8 cellular contexts compared by ENCODE assay signal in the genomic region with DNA sequence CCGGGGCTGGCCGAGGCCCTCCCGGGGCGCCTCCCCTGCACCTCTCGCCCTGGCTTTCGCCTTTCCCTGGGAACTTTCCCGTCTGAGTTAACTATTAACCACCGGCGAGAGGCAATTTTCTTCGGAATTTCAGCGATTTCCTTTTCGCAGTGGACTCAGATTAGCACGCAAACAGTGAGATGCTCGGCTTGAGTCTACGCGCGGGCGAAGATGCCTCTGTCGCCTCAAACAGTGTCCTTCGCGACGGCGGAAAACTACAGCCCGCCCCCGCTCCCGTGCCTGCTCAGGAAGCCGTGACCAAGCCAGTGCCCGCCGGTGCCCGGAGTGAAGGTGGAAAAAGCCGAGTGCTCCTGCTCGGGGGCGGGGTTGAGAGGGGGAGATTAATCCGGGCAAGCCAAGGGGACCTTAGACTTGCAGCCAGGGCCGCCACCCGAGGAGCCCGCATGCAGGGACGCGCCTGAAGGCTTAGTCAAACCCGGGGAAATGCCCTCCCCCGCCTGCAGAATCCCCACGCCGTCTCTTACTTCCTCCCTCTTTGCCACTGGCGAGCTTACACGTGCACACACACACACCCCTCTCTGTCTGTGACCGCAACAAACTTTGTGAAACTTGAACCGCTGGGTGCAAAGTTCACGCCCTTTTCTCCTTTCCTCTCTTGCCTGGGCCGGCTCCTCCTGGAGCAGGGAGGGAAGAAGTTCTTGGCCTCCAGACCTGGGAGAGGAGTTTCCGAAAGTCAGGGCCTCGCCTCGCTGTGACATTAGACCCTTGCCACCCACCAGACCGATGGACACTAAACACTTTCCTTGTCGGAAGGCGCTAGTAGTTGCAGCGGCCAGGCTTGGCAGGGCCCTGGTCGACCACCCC. TPM values are rescaled to one million over a fixed set of nuclear protein-coding genes. Genes with fewer than 3 reads are reported as not detected.
DNase-seq lines count a peak whose midpoint lies in the region; ATAC-seq, FAIRE-seq and TF ChIP-seq lines count a peak whose summit lies in the region.

No MANE protein-coding gene starts in this region.

- intact Hi-C loops in activated CD4-positive, alpha-beta T cell treated with anti-CD3 and anti-CD28 coated beads, Interleukin-2, amount 10 ng/mL, durations not matched to agents 24 days and 14 days (cut with micrococcal nuclease): no loop called here
- intact Hi-C loops in kidney (cut with DNase I): no loop called here
- intact Hi-C loops in testis (cut with DNase I; ENCODE audit: low total_unique reads): no loop called here

- no peak for TF ChIP-seq CTCF in kidney (IDR thresholded peaks at IDR 0.05; ENCODE audit: borderline replicate concordance, extremely low read depth, insufficient read depth)
- TF ChIP-seq CTCF in testis (IDR thresholded peaks at IDR 0.05): no peak

- H3K36me3 Mint-ChIP-seq in activated naive CD4-positive, alpha-beta T cell treated with anti-CD3 and anti-CD28 coated beads, Interleukin-2, amount 50 U/mL, for 24 hours: no peaks in the 10 kb centered on the region
- peaks cover 3% of the 10 kb centered on the region for H3K36me3 Mint-ChIP-seq in activated CD4-positive, alpha-beta T cell treated with anti-CD3 and anti-CD28 coated beads, Interleukin-2, amount 10 ng/mL, durations not matched to agents 24 days and 14 days (ENCODE audit: low read depth)

- peaks cover 65% of the 10 kb centered on the region for H3K27me3 Mint-ChIP-seq in activated naive CD4-positive, alpha-beta T cell treated with anti-CD3 and anti-CD28 coated beads, Interleukin-2, amount 50 U/mL, for 24 hours
- peaks cover 88% of the 10 kb centered on the region for H3K27me3 Mint-ChIP-seq in activated CD4-positive, alpha-beta T cell treated with anti-CD3 and anti-CD28 coated beads, Interleukin-2, amount 10 ng/mL, durations not matched to agents 24 days and 14 days

- H3K4me1 ChIP-seq in kidney (ENCODE audit: control insufficient read depth in 1 of 2, insufficient read depth in 1 of 2, low read depth in 1 of 2, low read length in 2 of 2) (peaks cover 29 to 42% of the 10 kb centered on the region in 2 donors), testis (peaks cover 21% of the 10 kb centered on the region)

- no peaks in the 10 kb centered on the region for H3K27me3 ChIP-seq in testis

- peak overlapping the region; percentile 46 to 49 for H3K9ac ChIP-seq in kidney (ENCODE audit: low read length in 2 of 2)

- TF ChIP-seq POLR2A in testis (IDR thresholded peaks at IDR 0.05): no peak

- 2 to 10% methylated on average over 32 to 57 of the region's 57 CpGs for WGBS in testis, 2 donors

- H3K4me3 ChIP-seq in kidney (ENCODE audit: low read length in 2 of 2) (peak overlapping the region; percentile 51 to 58), testis (peak overlapping the region in 1 of 2 donors; percentile 35)

- H3K27ac Mint-ChIP-seq in activated naive CD4-positive, alpha-beta T cell treated with anti-CD3 and anti-CD28 coated beads, Interleukin-2, amount 50 U/mL, for 24 hours: no peak overlapping the region
- peak overlapping the region; percentile 56 for H3K27ac Mint-ChIP-seq in activated CD4-positive, alpha-beta T cell treated with anti-CD3 and anti-CD28 coated beads, Interleukin-2, amount 10 ng/mL, durations not matched to agents 24 days and 14 days

- peak; percentile 52 for ATAC-seq in HG03045 (IDR thresholded peaks at IDR 0.05; ENCODE audit: unreplicated experiment)
- no peak for ATAC-seq in HG03025 (IDR thresholded peaks at IDR 0.05; ENCODE audit: low FRiP score, unreplicated experiment)

- FAIRE-seq in kidney (lab: Jason Lieb, UNC): no peak

- H3K27ac ChIP-seq in kidney (ENCODE audit: low read depth in 2 of 2, low read length in 2 of 2): peak overlapping the region; percentile 96 to 98
- no peak overlapping the region for H3K27ac ChIP-seq in testis

- peaks cover 38% of the 10 kb centered on the region for H3K4me1 Mint-ChIP-seq in activated naive CD4-positive, alpha-beta T cell treated with anti-CD3 and anti-CD28 coated beads, Interleukin-2, amount 50 U/mL, for 24 hours
- peaks cover 25% of the 10 kb centered on the region for H3K4me1 Mint-ChIP-seq in activated CD4-positive, alpha-beta T cell treated with anti-CD3 and anti-CD28 coated beads, Interleukin-2, amount 10 ng/mL, durations not matched to agents 24 days and 14 days

- H3K36me3 ChIP-seq in kidney (ENCODE audit: control insufficient read depth in 1 of 2, insufficient read depth in 2 of 2, low read length in 2 of 2): no peaks in the 10 kb centered on the region
- H3K36me3 ChIP-seq in testis (ENCODE audit: low read depth, missing control alignments): no peaks in the 10 kb centered on the region

- no peaks in the 10 kb centered on the region for H3K9me3 Mint-ChIP-seq in activated naive CD4-positive, alpha-beta T cell treated with anti-CD3 and anti-CD28 coated beads, Interleukin-2, amount 50 U/mL, for 24 hours
- no peaks in the 10 kb centered on the region for H3K9me3 Mint-ChIP-seq in activated CD4-positive, alpha-beta T cell treated with anti-CD3 and anti-CD28 coated beads, Interleukin-2, amount 10 ng/mL, durations not matched to agents 24 days and 14 days

- H3K4me3 Mint-ChIP-seq in activated naive CD4-positive, alpha-beta T cell treated with anti-CD3 and anti-CD28 coated beads, Interleukin-2, amount 50 U/mL, for 24 hours: peak overlapping the region; percentile 75
- H3K4me3 Mint-ChIP-seq in activated CD4-positive, alpha-beta T cell treated with anti-CD3 and anti-CD28 coated beads, Interleukin-2, amount 10 ng/mL, durations not matched to agents 24 days and 14 days: peak overlapping the region; percentile 57

- no peaks in the 10 kb centered on the region for H3K9me3 ChIP-seq in kidney (ENCODE audit: control insufficient read depth in 1 of 2, low read length in 2 of 2)
- H3K9me3 ChIP-seq in testis: no peaks in the 10 kb centered on the region

- DNase-seq in activated naive CD4-positive, alpha-beta T cell (lab: John Stamatoyannopoulos, UW): no peak
- DNase-seq in activated CD4-positive, alpha-beta T cell treated with anti-CD3 and anti-CD28 coated beads, Interleukin-2, amount 10 ng/mL, durations not matched to agents 24 days and 14 days: peak; percentile 73
- peak; percentile 94 for DNase-seq in kidney
- peak; percentile 44 for DNase-seq in testis
- no peak for DNase-seq in globus pallidus (ENCODE audit: low spot score)

RNA-seq across cellular contexts. Expression of a gene that starts 14.4 kb away (rescaled TPM):
- total RNA-seq in activated CD4-positive, alpha-beta T cell treated with anti-CD3 and anti-CD28 coated beads, Interleukin-2, amount 10 ng/mL, durations not matched to agents 24 days and 14 days: 0.07 TPM in 1 of 2 replicates, not detected in the other
- total RNA-seq in kidney (102 TPM), testis (1 to 10 TPM; 1.1 to 3.7 TPM)
- polyA plus RNA-seq in kidney (ENCODE audit: insufficient read depth, low read depth, low replicate concordance) (28.3 TPM), testis (ENCODE audit: insufficient read depth, low read depth, low replicate concordance) (1.5 TPM)

Comparison
In these comparisons a context has a peak if more than half of its experiments do, and no peak if none do; other contexts are left out.
1. DNase-seq: peak in activated CD4-positive, alpha-beta T cell treated with anti-CD3 and anti-CD28 coated beads, Interleukin-2, amount 10 ng/mL, durations not matched to agents 24 days and 14 days (single experiment), kidney (single experiment) and testis (single experiment); none in activated naive CD4-positive, alpha-beta T cell (0 of 4) and globus pallidus (single experiment).
2. H3K27ac ChIP-seq: peak in kidney (2 of 2); none in testis (0 of 2).
3. RNA of a gene that starts 14.4 kb away (total RNA-seq): 102 TPM in kidney (single experiment); 1.1 to 3.7 TPM in testis and 0.07 TPM in activated CD4-positive, alpha-beta T cell treated with anti-CD3 and anti-CD28 coated beads, Interleukin-2, amount 10 ng/mL, durations not matched to agents 24 days and 14 days; every median in the first group is over 10 times any median in the second.